ENCODE assay signal across 5 cellular contexts in genomic region chr1:120243870-120244269, GRCh38.
DNase-seq lines count a peak whose midpoint lies in the region; ATAC-seq, FAIRE-seq and TF ChIP-seq lines count a peak whose summit lies in the region.
"Not testable (repeated sequence)": the region's sequence is repeated elsewhere in the genome, so short reads cannot be mapped to it uniquely, and the experiment has no call there.

No MANE protein-coding gene starts in this region.

- H3K9me3 ChIP-seq in IMR-90 (ENCODE audit: control insufficient read depth, insufficient read depth, low read length); RWPE2 (ENCODE audit: severe bottlenecking); K562 (replicated peaks; ENCODE audit: control insufficient read depth, insufficient read depth, low read depth, low read length); heart left ventricle: not testable (repeated sequence)

- not testable (repeated sequence) for H3K79me2 ChIP-seq in K562 (ENCODE audit: control insufficient read depth, insufficient read depth, low read length)

- H3K36me3 ChIP-seq in IMR-90 (ENCODE audit: control insufficient read depth, insufficient read depth, low read length); RWPE2 (ENCODE audit: low read depth); K562 (ENCODE audit: control insufficient read depth, insufficient read depth, low read length); heart left ventricle: not testable (repeated sequence)

- in situ Hi-C loops in IMR-90 (cut with MboI; ENCODE audit: low sequenced_read_pairs); K562 (cut with MboI): not testable (repeated sequence)

- H2AK9ac ChIP-seq in IMR-90 (replicated peaks; ENCODE audit: low read depth, low read length, poor library complexity) = not testable (repeated sequence)

- not testable (repeated sequence) for BruUV-seq in IMR-90 (replicated peaks; lab: Mats Ljungman, UMichigan); K562 (replicated peaks; lab: Mats Ljungman, UMichigan)

- ATAC-seq in IMR-90 (ENCODE audit: low read depth) = peak; percentile 37; the same call in 1 of the 2 replicates
- ATAC-seq in RWPE2 (ENCODE audit: low read depth) = peak; percentile 84
- 0 out of 3 replicates have a peak, but pooled peaks have one; percentile 24 for ATAC-seq in K562
- peak in 3 of 4 donors; percentile 20 to 41 (median 36) for ATAC-seq in heart left ventricle
- ATAC-seq in left ventricle myocardium superior = peak; percentile 14

- not testable (repeated sequence) for DNase-seq in IMR-90; RWPE2 (ENCODE audit: low spot score); K562 (ENCODE audit: extremely low read depth in 1 of 4, low spot score in 3 of 4); heart left ventricle; left ventricle myocardium superior

- H2AK5ac ChIP-seq in IMR-90 (ENCODE audit: low read depth, low read length) = not testable (repeated sequence)

- intact Hi-C loops in IMR-90 (cut with micrococcal nuclease); K562 (cut with micrococcal nuclease); heart left ventricle (cut with DNase I); left ventricle myocardium superior (cut with micrococcal nuclease): not testable (repeated sequence)

- H4K20me1 ChIP-seq in IMR-90 (ENCODE audit: insufficient read depth, low read length); K562 (replicated peaks; ENCODE audit: control insufficient read depth, insufficient read depth, low read length): not testable (repeated sequence)

- CTCF ChIA-PET in IMR-90 (lab: Yijun Ruan, JAX); K562 (lab: Yijun Ruan, JAX; ENCODE audit: low intra/inter-chr PET ratio): not testable (repeated sequence)

- H2BK20ac ChIP-seq in IMR-90 (ENCODE audit: low read depth, low read length) = not testable (repeated sequence)

- not testable (repeated sequence) for H3K79me1 ChIP-seq in IMR-90 (ENCODE audit: low read depth in 1 of 2, low read length in 2 of 2)

- not testable (repeated sequence) for H4K91ac ChIP-seq in IMR-90 (ENCODE audit: insufficient read depth, low read depth, low read length)

- not testable (repeated sequence) for H3K4me2 ChIP-seq in IMR-90 (ENCODE audit: low read depth, low read length); K562 (ENCODE audit: insufficient read depth, low read length)

- TF ChIP-seq POLR2A in IMR-90 (IDR thresholded peaks at IDR 0.05; ENCODE audit: low read depth, low read length); K562 (conservative IDR thresholded peaks at IDR 0.05); heart left ventricle (IDR thresholded peaks at IDR 0.05): not testable (repeated sequence)

- not testable (repeated sequence) for H2BK15ac ChIP-seq in IMR-90 (ENCODE audit: low read depth, low read length)

- H3K27me3 ChIP-seq in IMR-90 (ENCODE audit: control insufficient read depth, insufficient read depth, low read length); RWPE2 (ENCODE audit: insufficient read depth, poor library complexity, severe bottlenecking); K562 (ENCODE audit: control insufficient read depth in 2 of 2, insufficient read depth in 2 of 2, low read length in 2 of 2); heart left ventricle: not testable (repeated sequence)

- dilution Hi-C loops in IMR-90 (cut with HindIII; ENCODE audit: low sequenced_read_pairs, unreplicated experiment) = not testable (repeated sequence)

- not testable (repeated sequence) for H4K5ac ChIP-seq in IMR-90 (ENCODE audit: low read depth, low read length)

- TF ChIP-seq CTCF in IMR-90 (conservative IDR thresholded peaks at IDR 0.05; ENCODE audit: low read depth, low read length); RWPE2 (IDR thresholded peaks at IDR 0.05; ENCODE audit: poor library complexity, severe bottlenecking); K562 (IDR thresholded peaks at IDR 0.05 in 2 of 3, conservative IDR thresholded peaks at IDR 0.05 in 1 of 3; ENCODE audit: insufficient read depth in 2 of 3, low read depth in 1 of 3, low read length in 3 of 3); heart left ventricle (IDR thresholded peaks at IDR 0.05): not testable (repeated sequence)

- H2BK120ac ChIP-seq in IMR-90 (ENCODE audit: low read depth, low read length) = not testable (repeated sequence)

- not testable (repeated sequence) for TF ChIP-seq EP300 in K562 (IDR thresholded peaks at IDR 0.05; ENCODE audit: low read length)

- not testable (repeated sequence) for H3K4me1 ChIP-seq in IMR-90 (ENCODE audit: control insufficient read depth, insufficient read depth, low read length); RWPE2 (ENCODE audit: insufficient read depth, poor library complexity, severe bottlenecking); K562 (replicated peaks in 1 of 2; ENCODE audit: control insufficient read depth in 2 of 2, insufficient read depth in 2 of 2, low read length in 2 of 2); heart left ventricle

- H3K18ac ChIP-seq in IMR-90 (ENCODE audit: low read depth, low read length) = not testable (repeated sequence)

- H3K4ac ChIP-seq in IMR-90 (ENCODE audit: low read depth, low read length) = not testable (repeated sequence)

- TF ChIP-seq RAD21 in IMR-90 (IDR thresholded peaks at IDR 0.05; ENCODE audit: low read length); K562 (CRISPR knock-in tag; conservative IDR thresholded peaks at IDR 0.05 in 1 of 2, IDR thresholded peaks at IDR 0.05 in 1 of 2): not testable (repeated sequence)

- not testable (repeated sequence) for FAIRE-seq in K562 (lab: Jason Lieb, UNC)

- H3K9me1 ChIP-seq in IMR-90 (ENCODE audit: insufficient read depth, low read length); K562 (ENCODE audit: control insufficient read depth, insufficient read depth, low read length): not testable (repeated sequence)

- POLR2A ChIA-PET in IMR-90 (lab: Charles Lee; ENCODE audit: unreplicated experiment); K562 (lab: Yijun Ruan, JAX): not testable (repeated sequence)

- not testable (repeated sequence) for H2AFZ ChIP-seq in IMR-90 (replicated peaks; ENCODE audit: low read length, poor library complexity); K562 (ENCODE audit: low read depth, low read length)

- H2BK5ac ChIP-seq in IMR-90 (ENCODE audit: low read depth, low read length, poor library complexity, severe bottlenecking) = not testable (repeated sequence)

- not testable (repeated sequence) for H3K4me3 ChIP-seq in IMR-90 (ENCODE audit: insufficient read depth, low read depth, low read length); RWPE2 (ENCODE audit: severe bottlenecking); K562; heart left ventricle

- H3K27ac ChIP-seq in IMR-90 (ENCODE audit: insufficient read depth, low read length); RWPE2 (ENCODE audit: poor library complexity, severe bottlenecking); K562 (ENCODE audit: extremely low read depth, low read depth, low read length); heart left ventricle: not testable (repeated sequence)

- not testable (repeated sequence) for H4K8ac ChIP-seq in IMR-90 (ENCODE audit: low read depth in 2 of 2, low read length in 2 of 2)

- H3K23ac ChIP-seq in IMR-90 (ENCODE audit: low read depth, low read length) = not testable (repeated sequence)

- H3K9ac ChIP-seq in IMR-90 (ENCODE audit: low read depth, low read length); K562 (ENCODE audit: insufficient read depth in 1 of 2, low read depth in 2 of 2, low read length in 2 of 2): not testable (repeated sequence)

- no CpG with 5 or more reads among the region's 6 CpGs for WGBS in IMR-90 (ENCODE audit: extremely low coverage in 2 of 2, insufficient read length in 1 of 2), 2 experiments
- no CpG with 5 or more reads among the region's 6 CpGs for WGBS in K562 (ENCODE audit: insufficient coverage, low coverage, missing lambda C conversion rate)
- WGBS in heart left ventricle, 4 donors = 0% methylated on average over 1 of the region's 6 CpGs; no CpG with 5 or more reads in 3 of the 4 donors

- H3K56ac ChIP-seq in IMR-90 (ENCODE audit: extremely low read depth, insufficient read depth, low read length) = not testable (repeated sequence)

- not testable (repeated sequence) for H3K14ac ChIP-seq in IMR-90 (replicated peaks; ENCODE audit: low read depth, low read length)

Comparison
In these comparisons a context has a peak if more than half of its experiments do, and no peak if none do; other contexts are left out.
1. ATAC-seq: peak in every context shown above with its lines; median percentile 84 in RWPE2; 37 in IMR-90; 36 in heart left ventricle; 24 in K562; 14 in left ventricle myocardium superior.